ENCODE assay signal across 8 cellular contexts in the genomic region with DNA sequence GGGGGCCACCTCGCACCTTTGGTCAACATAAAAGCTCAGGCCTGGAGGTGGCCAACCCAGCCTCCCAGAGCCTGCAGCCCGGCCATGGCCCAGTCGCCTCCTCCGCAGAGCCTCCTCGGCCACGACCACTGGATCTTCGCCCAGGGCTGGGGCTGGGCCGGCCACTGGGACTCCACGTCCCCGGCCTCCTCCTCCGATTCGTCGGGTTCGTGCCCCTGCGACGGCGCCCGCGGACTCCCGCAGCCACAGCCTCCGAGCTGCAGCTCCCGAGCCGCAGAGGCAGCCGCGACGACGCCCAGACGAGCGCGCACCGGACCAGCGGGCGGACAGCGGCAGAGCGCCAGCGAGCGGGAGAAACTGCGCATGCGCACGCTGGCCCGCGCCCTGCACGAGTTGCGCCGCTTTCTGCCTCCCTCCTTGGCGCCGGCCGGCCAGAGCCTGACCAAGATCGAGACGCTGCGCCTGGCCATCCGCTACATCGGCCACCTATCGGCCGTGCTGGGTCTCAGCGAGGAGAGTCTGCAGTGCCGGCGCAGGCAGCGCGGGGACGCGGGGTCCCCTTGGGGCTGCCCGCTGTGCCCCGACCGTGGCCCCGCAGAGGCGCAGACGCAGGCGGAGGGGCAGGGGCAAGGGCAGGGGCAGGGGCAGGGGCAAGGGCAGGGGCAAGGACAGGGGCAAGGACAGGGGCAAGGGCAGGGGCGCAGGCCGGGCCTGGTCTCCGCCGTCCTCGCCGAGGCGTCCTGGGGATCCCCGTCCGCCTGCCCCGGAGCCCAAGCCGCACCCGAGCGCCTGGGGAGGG.
A peak's percentile ranks its signal among the peaks of the same experiment; 100 is the strongest.
DNase-seq lines count a peak whose midpoint lies in the region; ATAC-seq lines count a peak whose summit lies in the region.

Gene MESP2, plus strand, starts transcription at position 59 of the 799 bp plus-strand sequence. Its CDS starts 26 bp downstream, at position 85.

- H3K27ac ChIP-seq in cingulate gyrus (ENCODE audit: low read depth, low read length) = peak within 1 kb of the TSS; percentile 29

- peak; percentile 66 for ATAC-seq in GM21381 (IDR thresholded peaks at IDR 0.05; ENCODE audit: unreplicated experiment)

- DNase-seq in C1 segment of cervical spinal cord (lab: John Stamatoyannopoulos, UW) (peak in 12 of 14 donors; percentile 30 to 76 (median 48)), NCI-H1105 (lab: John Stamatoyannopoulos, UW) (peak; percentile 22), left kidney (ENCODE audit: low read depth, low spot score) (peak; percentile 96), NCI-H1694 treated with DMSO at 0.1 percent for 48 hours (lab: John Stamatoyannopoulos, UW) (no peak)
- DNase-seq in activated CD4-positive, CD25-positive, alpha-beta regulatory T cell treated with anti-CD3 and anti-CD28 coated beads, Interleukin-2, amount 50 U/mL, for 72 hours = peak; percentile 73
- peak; percentile 11 to 49 for DNase-seq in stimulated activated CD4-positive, alpha-beta T cell treated with anti-CD3 and anti-CD28 coated beads, Interleukin-15, amount 100 ng/mL, for 48 hours (ENCODE audit: low read depth in 2 of 2)
